ENCODE assay signal across 1 cellular context in the genomic region with DNA sequence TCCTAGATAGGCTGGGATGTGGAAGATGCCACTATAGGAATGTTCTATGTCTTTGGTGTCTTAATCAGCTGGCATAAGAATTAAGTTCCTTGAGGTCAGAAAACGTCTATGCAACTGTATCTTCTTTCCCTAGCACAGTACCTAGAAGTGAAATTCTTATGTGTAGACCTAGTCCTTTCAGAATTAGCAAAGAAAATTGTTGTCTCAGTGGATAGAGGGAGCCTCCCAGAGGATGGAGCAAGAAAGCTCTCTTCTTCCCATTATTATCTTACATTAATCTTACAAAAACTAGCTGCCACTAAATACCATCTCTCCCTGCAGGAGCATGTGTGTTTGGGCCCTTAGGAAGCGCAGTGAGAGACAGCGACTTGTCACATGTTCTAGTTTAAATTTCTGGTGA.
TF ChIP-seq lines count a peak whose summit lies in the region.

No MANE protein-coding gene starts in this region.

TF ChIP-seq in H1, 55 proteins besides CTCF, POLR2A, EP300 and RAD21:
- TF ChIP-seq YY1 (IDR thresholded peaks at IDR 0.05; ENCODE audit: low read depth, low read length): no peak
- TF ChIP-seq TBP (IDR thresholded peaks at IDR 0.05; ENCODE audit: low read depth, low read length): no peak
- no peak for TF ChIP-seq BACH1 (IDR thresholded peaks at IDR 0.05; ENCODE audit: low read length)
- no peak for TF ChIP-seq ASH2L (IDR thresholded peaks at IDR 0.05; ENCODE audit: low read length)
- TF ChIP-seq CREB1 (IDR thresholded peaks at IDR 0.05): no peak
- TF ChIP-seq, protein P1, sequence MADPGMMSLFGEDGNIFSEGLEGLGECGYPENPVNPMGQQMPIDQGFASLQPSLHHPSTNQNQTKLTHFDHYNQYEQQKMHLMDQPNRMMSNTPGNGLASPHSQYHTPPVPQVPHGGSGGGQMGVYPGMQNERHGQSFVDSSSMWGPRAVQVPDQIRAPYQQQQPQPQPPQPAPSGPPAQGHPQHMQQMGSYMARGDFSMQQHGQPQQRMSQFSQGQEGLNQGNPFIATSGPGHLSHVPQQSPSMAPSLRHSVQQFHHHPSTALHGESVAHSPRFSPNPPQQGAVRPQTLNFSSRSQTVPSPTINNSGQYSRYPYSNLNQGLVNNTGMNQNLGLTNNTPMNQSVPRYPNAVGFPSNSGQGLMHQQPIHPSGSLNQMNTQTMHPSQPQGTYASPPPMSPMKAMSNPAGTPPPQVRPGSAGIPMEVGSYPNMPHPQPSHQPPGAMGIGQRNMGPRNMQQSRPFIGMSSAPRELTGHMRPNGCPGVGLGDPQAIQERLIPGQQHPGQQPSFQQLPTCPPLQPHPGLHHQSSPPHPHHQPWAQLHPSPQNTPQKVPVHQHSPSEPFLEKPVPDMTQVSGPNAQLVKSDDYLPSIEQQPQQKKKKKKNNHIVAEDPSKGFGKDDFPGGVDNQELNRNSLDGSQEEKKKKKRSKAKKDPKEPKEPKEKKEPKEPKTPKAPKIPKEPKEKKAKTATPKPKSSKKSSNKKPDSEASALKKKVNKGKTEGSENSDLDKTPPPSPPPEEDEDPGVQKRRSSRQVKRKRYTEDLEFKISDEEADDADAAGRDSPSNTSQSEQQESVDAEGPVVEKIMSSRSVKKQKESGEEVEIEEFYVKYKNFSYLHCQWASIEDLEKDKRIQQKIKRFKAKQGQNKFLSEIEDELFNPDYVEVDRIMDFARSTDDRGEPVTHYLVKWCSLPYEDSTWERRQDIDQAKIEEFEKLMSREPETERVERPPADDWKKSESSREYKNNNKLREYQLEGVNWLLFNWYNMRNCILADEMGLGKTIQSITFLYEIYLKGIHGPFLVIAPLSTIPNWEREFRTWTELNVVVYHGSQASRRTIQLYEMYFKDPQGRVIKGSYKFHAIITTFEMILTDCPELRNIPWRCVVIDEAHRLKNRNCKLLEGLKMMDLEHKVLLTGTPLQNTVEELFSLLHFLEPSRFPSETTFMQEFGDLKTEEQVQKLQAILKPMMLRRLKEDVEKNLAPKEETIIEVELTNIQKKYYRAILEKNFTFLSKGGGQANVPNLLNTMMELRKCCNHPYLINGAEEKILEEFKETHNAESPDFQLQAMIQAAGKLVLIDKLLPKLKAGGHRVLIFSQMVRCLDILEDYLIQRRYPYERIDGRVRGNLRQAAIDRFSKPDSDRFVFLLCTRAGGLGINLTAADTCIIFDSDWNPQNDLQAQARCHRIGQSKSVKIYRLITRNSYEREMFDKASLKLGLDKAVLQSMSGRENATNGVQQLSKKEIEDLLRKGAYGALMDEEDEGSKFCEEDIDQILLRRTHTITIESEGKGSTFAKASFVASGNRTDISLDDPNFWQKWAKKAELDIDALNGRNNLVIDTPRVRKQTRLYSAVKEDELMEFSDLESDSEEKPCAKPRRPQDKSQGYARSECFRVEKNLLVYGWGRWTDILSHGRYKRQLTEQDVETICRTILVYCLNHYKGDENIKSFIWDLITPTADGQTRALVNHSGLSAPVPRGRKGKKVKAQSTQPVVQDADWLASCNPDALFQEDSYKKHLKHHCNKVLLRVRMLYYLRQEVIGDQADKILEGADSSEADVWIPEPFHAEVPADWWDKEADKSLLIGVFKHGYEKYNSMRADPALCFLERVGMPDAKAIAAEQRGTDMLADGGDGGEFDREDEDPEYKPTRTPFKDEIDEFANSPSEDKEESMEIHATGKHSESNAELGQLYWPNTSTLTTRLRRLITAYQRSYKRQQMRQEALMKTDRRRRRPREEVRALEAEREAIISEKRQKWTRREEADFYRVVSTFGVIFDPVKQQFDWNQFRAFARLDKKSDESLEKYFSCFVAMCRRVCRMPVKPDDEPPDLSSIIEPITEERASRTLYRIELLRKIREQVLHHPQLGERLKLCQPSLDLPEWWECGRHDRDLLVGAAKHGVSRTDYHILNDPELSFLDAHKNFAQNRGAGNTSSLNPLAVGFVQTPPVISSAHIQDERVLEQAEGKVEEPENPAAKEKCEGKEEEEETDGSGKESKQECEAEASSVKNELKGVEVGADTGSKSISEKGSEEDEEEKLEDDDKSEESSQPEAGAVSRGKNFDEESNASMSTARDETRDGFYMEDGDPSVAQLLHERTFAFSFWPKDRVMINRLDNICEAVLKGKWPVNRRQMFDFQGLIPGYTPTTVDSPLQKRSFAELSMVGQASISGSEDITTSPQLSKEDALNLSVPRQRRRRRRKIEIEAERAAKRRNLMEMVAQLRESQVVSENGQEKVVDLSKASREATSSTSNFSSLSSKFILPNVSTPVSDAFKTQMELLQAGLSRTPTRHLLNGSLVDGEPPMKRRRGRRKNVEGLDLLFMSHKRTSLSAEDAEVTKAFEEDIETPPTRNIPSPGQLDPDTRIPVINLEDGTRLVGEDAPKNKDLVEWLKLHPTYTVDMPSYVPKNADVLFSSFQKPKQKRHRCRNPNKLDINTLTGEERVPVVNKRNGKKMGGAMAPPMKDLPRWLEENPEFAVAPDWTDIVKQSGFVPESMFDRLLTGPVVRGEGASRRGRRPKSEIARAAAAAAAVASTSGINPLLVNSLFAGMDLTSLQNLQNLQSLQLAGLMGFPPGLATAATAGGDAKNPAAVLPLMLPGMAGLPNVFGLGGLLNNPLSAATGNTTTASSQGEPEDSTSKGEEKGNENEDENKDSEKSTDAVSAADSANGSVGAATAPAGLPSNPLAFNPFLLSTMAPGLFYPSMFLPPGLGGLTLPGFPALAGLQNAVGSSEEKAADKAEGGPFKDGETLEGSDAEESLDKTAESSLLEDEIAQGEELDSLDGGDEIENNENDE (IDR thresholded peaks at IDR 0.05; ENCODE audit: insufficient replicate concordance, low read length): no peak
- no peak for TF ChIP-seq JUND (IDR thresholded peaks at IDR 0.05; ENCODE audit: low read length)
- no peak for TF ChIP-seq SIX5 (IDR thresholded peaks at IDR 0.05; ENCODE audit: low read depth, low read length)
- no peak for TF ChIP-seq CHD2 (IDR thresholded peaks at IDR 0.05; ENCODE audit: low read length)
- TF ChIP-seq GTF2F1 (IDR thresholded peaks at IDR 0.05; ENCODE audit: borderline replicate concordance, low read depth, low read length): no peak
- no peak for TF ChIP-seq KDM4A (IDR thresholded peaks at IDR 0.05; ENCODE audit: low read depth, low read length, severe bottlenecking)
- no peak for TF ChIP-seq SUZ12 (IDR thresholded peaks at IDR 0.05; ENCODE audit: low read length)
- no peak for TF ChIP-seq SP1 (IDR thresholded peaks at IDR 0.05; ENCODE audit: low read depth, low read length)
- TF ChIP-seq RBBP5 (IDR thresholded peaks at IDR 0.05; ENCODE audit: borderline replicate concordance, low read depth, low read length): no peak
TF ChIP-seq in H1: peak in this region for 0.
